Comparison of ENCODE assay signal across 9 cellular contexts in the genomic region with DNA sequence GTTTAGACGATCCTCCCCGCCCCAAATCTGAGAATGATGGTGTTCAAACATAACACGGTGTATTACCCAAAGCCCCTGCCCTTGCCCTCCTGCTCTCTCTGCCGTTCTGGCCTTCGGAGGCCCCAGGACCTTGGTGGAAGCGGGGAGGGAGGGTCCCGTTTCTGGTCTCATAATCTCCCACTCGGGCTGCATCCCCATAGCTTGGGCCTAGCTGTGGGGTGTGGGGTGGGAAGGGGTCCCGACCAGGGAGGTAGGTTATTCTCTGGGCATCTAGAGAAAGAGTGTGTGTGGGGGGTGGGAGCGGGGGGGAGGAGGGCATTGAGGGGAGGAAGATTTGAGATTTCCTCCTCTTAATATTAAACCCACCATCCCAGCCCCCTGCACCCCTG.
A peak's percentile ranks its signal among the peaks of the same experiment; 100 is the strongest.
DNase-seq lines count a peak whose midpoint lies in the region; FAIRE-seq and TF ChIP-seq lines count a peak whose summit lies in the region.
"Had no signal": no experiment of that assay in that cellular context is flagged by ENCODE, and none has a peak within 500 bp of the region (broad histone marks: within the 10 kb centered on the region; RNA-seq: fewer than 3 reads in every experiment).

No MANE protein-coding gene starts in this region.

- peak; percentile 27 for DNase-seq in GM20000 (ENCODE audit: low spot score)
- DNase-seq in astrocyte of the cerebellum (ENCODE audit: low read depth): no peak
- DNase-seq in retina: peak; percentile 49
- DNase-seq in anterior cingulate cortex (lab: John Stamatoyannopoulos, UW): no peak
- no peak for DNase-seq in EL
- no peak for DNase-seq in NCI-H2107 treated with DMSO at 0.1 percent for 48 hours (lab: John Stamatoyannopoulos, UW; ENCODE audit: unreplicated experiment)
- DNase-seq in GM19239 (ENCODE audit: insufficient read length, low spot score): no peak
- DNase-seq: PC-9 had no signal

- peak overlapping the region; percentile 64 for H3K4me3 ChIP-seq in astrocyte of the cerebellum (ENCODE audit: low read depth, low read length)
- H3K4me3 ChIP-seq in iPS-18c (ENCODE audit: insufficient read depth, low read depth, low read length): peak overlapping the region; percentile 81
- H3K4me3 ChIP-seq: PC-9 had no signal

- no peaks in the 10 kb centered on the region for H3K9me3 ChIP-seq in iPS-18c (ENCODE audit: control insufficient read depth, insufficient read depth, low read length)

- TF ChIP-seq CTCF in GM20000 (IDR thresholded peaks at IDR 0.05; ENCODE audit: extremely low read depth, missing control alignments) (no peak), astrocyte of the cerebellum (IDR thresholded peaks at IDR 0.05; ENCODE audit: low read depth, low read length, missing control alignments) (no peak)

- in situ Hi-C loops in astrocyte of the cerebellum (cut with HindIII; ENCODE audit: low sequenced_read_pairs): loop anchor here (5.0 kb wide), 1 partner anchor 90 kb away; no protein-coding TSS in a partner anchor

- FAIRE-seq in GM19239 (lab: Jason Lieb, UNC): no peak

Comparison
In these comparisons a context has a peak if more than half of its experiments do, and no peak if none do; other contexts are left out.
1. DNase-seq: peak in GM20000 (single experiment) and retina (single experiment); none in astrocyte of the cerebellum (single experiment), anterior cingulate cortex (0 of 58), EL (single experiment), NCI-H2107 treated with DMSO at 0.1 percent for 48 hours (single experiment) and GM19239 (single experiment).